In genomic region chr1:184974086-184974836, GRCh38 we compare ENCODE assay signal across 8 cellular contexts. TPM values are rescaled to one million over a fixed set of nuclear protein-coding genes. Genes with fewer than 3 reads are reported as not detected.
DNase-seq lines count a peak whose midpoint lies in the region; ATAC-seq and TF ChIP-seq lines count a peak whose summit lies in the region.

A gene with protein sequence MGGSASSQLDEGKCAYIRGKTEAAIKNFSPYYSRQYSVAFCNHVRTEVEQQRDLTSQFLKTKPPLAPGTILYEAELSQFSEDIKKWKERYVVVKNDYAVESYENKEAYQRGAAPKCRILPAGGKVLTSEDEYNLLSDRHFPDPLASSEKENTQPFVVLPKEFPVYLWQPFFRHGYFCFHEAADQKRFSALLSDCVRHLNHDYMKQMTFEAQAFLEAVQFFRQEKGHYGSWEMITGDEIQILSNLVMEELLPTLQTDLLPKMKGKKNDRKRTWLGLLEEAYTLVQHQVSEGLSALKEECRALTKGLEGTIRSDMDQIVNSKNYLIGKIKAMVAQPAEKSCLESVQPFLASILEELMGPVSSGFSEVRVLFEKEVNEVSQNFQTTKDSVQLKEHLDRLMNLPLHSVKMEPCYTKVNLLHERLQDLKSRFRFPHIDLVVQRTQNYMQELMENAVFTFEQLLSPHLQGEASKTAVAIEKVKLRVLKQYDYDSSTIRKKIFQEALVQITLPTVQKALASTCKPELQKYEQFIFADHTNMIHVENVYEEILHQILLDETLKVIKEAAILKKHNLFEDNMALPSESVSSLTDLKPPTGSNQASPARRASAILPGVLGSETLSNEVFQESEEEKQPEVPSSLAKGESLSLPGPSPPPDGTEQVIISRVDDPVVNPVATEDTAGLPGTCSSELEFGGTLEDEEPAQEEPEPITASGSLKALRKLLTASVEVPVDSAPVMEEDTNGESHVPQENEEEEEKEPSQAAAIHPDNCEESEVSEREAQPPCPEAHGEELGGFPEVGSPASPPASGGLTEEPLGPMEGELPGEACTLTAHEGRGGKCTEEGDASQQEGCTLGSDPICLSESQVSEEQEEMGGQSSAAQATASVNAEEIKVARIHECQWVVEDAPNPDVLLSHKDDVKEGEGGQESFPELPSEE (minus strand): TSS chr1:184974508. CDS start chr1:184974356, 152 bp downstream.

- H3K27me3 Mint-ChIP-seq in activated CD4-positive, alpha-beta memory T cell treated with anti-CD3 and anti-CD28 coated beads, Interleukin-2, amount 10 ng/mL, durations not matched to agents 7 days and 5 days, result peaks cover 3% of the 10 kb centered on the region
- H3K27me3 Mint-ChIP-seq in endodermal cell (ENCODE audit: insufficient read depth), result peaks cover 72% of the 10 kb centered on the region

- no peaks in the 10 kb centered on the region for H3K4me1 ChIP-seq in endodermal cell (ENCODE audit: control insufficient read depth, insufficient read depth, low read length)
- H3K4me1 ChIP-seq in mucosa of descending colon (ENCODE audit: low read depth), result peaks cover 7% of the 10 kb centered on the region

- no peaks in the 10 kb centered on the region for H3K9me3 Mint-ChIP-seq in activated CD4-positive, alpha-beta memory T cell treated with anti-CD3 and anti-CD28 coated beads, Interleukin-2, amount 10 ng/mL, durations not matched to agents 7 days and 5 days
- peaks cover 2% of the 10 kb centered on the region for H3K9me3 Mint-ChIP-seq in endodermal cell

- H3K4me3 ChIP-seq in endodermal cell (ENCODE audit: low read length) (peak within 1 kb of the TSS; percentile 84), mucosa of descending colon (peak within 1 kb of the TSS; percentile 40)

- CTCF ChIA-PET in activated CD4-positive, alpha-beta memory T cell treated with anti-CD3 and anti-CD28 coated beads, Interleukin-2, amount 10 ng/mL, durations not matched to agents 7 days and 5 days (lab: Charles Lee), result interaction anchor here (0.7 to 9.5 kb wide), 8 partner anchors 9 to 220 kb away, joined by 3 to 88 read pairs (median 4); partner anchors contain the start of gene EDEM3

- peak within 1 kb of the TSS; percentile 87 for H3K27ac Mint-ChIP-seq in activated CD4-positive, alpha-beta memory T cell treated with anti-CD3 and anti-CD28 coated beads, Interleukin-2, amount 10 ng/mL, durations not matched to agents 7 days and 5 days
- H3K27ac Mint-ChIP-seq in endodermal cell, result peak within 1 kb of the TSS; percentile 50

- peak within 1 kb of the TSS; percentile 41 for H3K9ac ChIP-seq in endodermal cell (ENCODE audit: extremely low read depth, low read length, poor library complexity, severe bottlenecking)

- peaks cover 55% of the 10 kb centered on the region for H3K4me1 Mint-ChIP-seq in activated CD4-positive, alpha-beta memory T cell treated with anti-CD3 and anti-CD28 coated beads, Interleukin-2, amount 10 ng/mL, durations not matched to agents 7 days and 5 days
- peaks cover 6% of the 10 kb centered on the region for H3K4me1 Mint-ChIP-seq in endodermal cell

- 0 out of 2 replicates have a peak within 1 kb of the TSS, but pooled peaks have one; percentile 11 for H3K27ac ChIP-seq in 22Rv1
- H3K27ac ChIP-seq in endodermal cell (ENCODE audit: low read depth, low read length), result no peak within 1 kb of the TSS

- H3K27me3 ChIP-seq in endodermal cell (ENCODE audit: control insufficient read depth, insufficient read depth, low read length, poor library complexity, severe bottlenecking), result peaks cover 57% of the 10 kb centered on the region

- WGBS in endodermal cell (ENCODE audit: insufficient coverage in 1 of 2, insufficient read length in 1 of 2), 2 experiments, result 6 to 9% methylated on average over 18 to 66 of the region's 66 CpGs

- TF ChIP-seq CTCF in 22Rv1 (IDR thresholded peaks at IDR 0.05) (peak; percentile 25), endodermal cell (conservative IDR thresholded peaks at IDR 0.05) (no peak), mucosa of descending colon (IDR thresholded peaks at IDR 0.05) (no peak)

- intact Hi-C loops in mucosa of descending colon (cut with DNase I, micrococcal nuclease), result loop anchor here in 1 of 2 donors (10.0 kb wide), 1 partner anchor 89 kb away; no protein-coding TSS in a partner anchor

- peaks cover 28% of the 10 kb centered on the region for H3K36me3 Mint-ChIP-seq in activated CD4-positive, alpha-beta memory T cell treated with anti-CD3 and anti-CD28 coated beads, Interleukin-2, amount 10 ng/mL, durations not matched to agents 7 days and 5 days (ENCODE audit: low read depth)
- no peaks in the 10 kb centered on the region for H3K36me3 Mint-ChIP-seq in endodermal cell (ENCODE audit: low read depth)

- H3K4me3 Mint-ChIP-seq in activated CD4-positive, alpha-beta memory T cell treated with anti-CD3 and anti-CD28 coated beads, Interleukin-2, amount 10 ng/mL, durations not matched to agents 7 days and 5 days, result peak within 1 kb of the TSS; percentile 90
- peak within 1 kb of the TSS; percentile 68 for H3K4me3 Mint-ChIP-seq in endodermal cell

- ATAC-seq in GM18498 (IDR thresholded peaks at IDR 0.05; ENCODE audit: unreplicated experiment) (peak; percentile 68), HG02870 (IDR thresholded peaks at IDR 0.05; ENCODE audit: unreplicated experiment) (peak; percentile 41), mucosa of descending colon (peak; percentile 77)

- DNase-seq in NCI-H2227 (lab: John Stamatoyannopoulos, UW; ENCODE audit: unreplicated experiment), result peak; percentile 74
- DNase-seq in activated CD4-positive, alpha-beta memory T cell treated with anti-CD3 and anti-CD28 coated beads, Interleukin-2, amount 10 ng/mL, durations not matched to agents 7 days and 5 days, result peak; percentile 76
- peak; percentile 88 for DNase-seq in endodermal cell
- peak; percentile 60 to 81 (median 72) for DNase-seq in mucosa of descending colon
- DNase-seq in stimulated activated CD8-positive, alpha-beta memory T cell treated with anti-CD3 and anti-CD28 coated beads, Interleukin-4, amount 100 ng/mL, for 24 hours (ENCODE audit: low read depth), result peak; percentile 58

- H3K36me3 ChIP-seq in endodermal cell (ENCODE audit: control insufficient read depth, insufficient read depth, low read length) (no peaks in the 10 kb centered on the region), mucosa of descending colon (ENCODE audit: low read depth) (no peaks in the 10 kb centered on the region)

- POLR2A ChIA-PET in activated CD4-positive, alpha-beta memory T cell treated with anti-CD3 and anti-CD28 coated beads, Interleukin-2, amount 10 ng/mL, durations not matched to agents 7 days and 5 days (lab: Charles Lee), result interaction anchor here (0.7 to 5.8 kb wide), 26 partner anchors 8 to 662 kb away, joined by 3 to 75 read pairs (median 5); partner anchors contain the start of genes EDEM3, IVNS1ABP, RNF2 and SWT1

- H3K9me3 ChIP-seq in endodermal cell (ENCODE audit: control insufficient read depth, low read length), result no peaks in the 10 kb centered on the region
- no peaks in the 10 kb centered on the region for H3K9me3 ChIP-seq in mucosa of descending colon

RNA-seq across cellular contexts. Expression of the gene that starts here (rescaled TPM):
- 10 to 100 TPM; 68.8 to 71.7 TPM for total RNA-seq in activated CD4-positive, alpha-beta memory T cell treated with anti-CD3 and anti-CD28 coated beads, Interleukin-2, amount 10 ng/mL, durations not matched to agents 7 days and 5 days
- total RNA-seq in endodermal cell (1 to 10 TPM; 4.8 to 5.1 TPM), mucosa of descending colon (100 to 1,000 TPM in 1 of 3 donors, 10 to 100 TPM in 1, 1 to 10 TPM in 1; 6.5 to 209 (median 17.2) TPM)
- polyA plus RNA-seq in endodermal cell (2013, experiment 1 of 2), result 1.4 TPM
- polyA plus RNA-seq in endodermal cell (2013, experiment 2 of 2), result 1.2 TPM
